ENCODE assay signal across 11 cellular contexts in genomic region chr5:134092875-134093274, GRCh38. TPM values are rescaled to one million over a fixed set of nuclear protein-coding genes. Genes with fewer than 3 reads are reported as not detected.
DNase-seq lines count a peak whose midpoint lies in the region; ATAC-seq and TF ChIP-seq lines count a peak whose summit lies in the region.
"Had no signal": no experiment of that assay in that cellular context is flagged by ENCODE, and none has a peak within 500 bp of the region (broad histone marks: within the 10 kb centered on the region; RNA-seq: fewer than 3 reads in every experiment).

No MANE protein-coding gene starts in this region.

- H3K4me1 Mint-ChIP-seq in MCF 10A (ENCODE audit: insufficient read depth, unreplicated experiment) (peaks cover 15% of the 10 kb centered on the region), type B pancreatic cell (ENCODE audit: unreplicated experiment) (peaks cover 32% of the 10 kb centered on the region)

- BruUV-seq in MCF 10A (replicated peaks; lab: Mats Ljungman, UMichigan): no TSS peak

- no peak for TF ChIP-seq POLR2A in breast epithelium (IDR thresholded peaks at IDR 0.05)
- TF ChIP-seq POLR2A in Peyer's patch (IDR thresholded peaks at IDR 0.05): no peak

- no peaks in the 10 kb centered on the region for H3K36me3 ChIP-seq in breast epithelium
- H3K36me3 ChIP-seq in Peyer's patch: no peaks in the 10 kb centered on the region
- no peaks in the 10 kb centered on the region for H3K36me3 ChIP-seq in BE2C

- H3K9me3 ChIP-seq in breast epithelium: no peaks in the 10 kb centered on the region
- H3K9me3 ChIP-seq in Peyer's patch: no peaks in the 10 kb centered on the region
- H3K9me3 ChIP-seq in BE2C: no peaks in the 10 kb centered on the region

- CTCF ChIA-PET in MCF 10A (lab: Yijun Ruan, JAX): interaction anchor here (0.6 to 2.9 kb wide), 8 partner anchors 9 to 331 kb away, joined by 3 to 20 read pairs (median 4); no protein-coding TSS in a partner anchor

- H3K9me3 Mint-ChIP-seq in MCF 10A (ENCODE audit: unreplicated experiment) (no peaks in the 10 kb centered on the region), type B pancreatic cell (no peaks in the 10 kb centered on the region)
- H3K9me3 Mint-ChIP-seq: T-helper 1 cell treated with Interleukin-12 subunit alpha and Interleukin-12 subunit beta and Interleukin-4 antibody, amounts not matched to agents 30 μg/mL and 1 μg/mL, for 36 hours had no signal

- H3K27ac ChIP-seq in breast epithelium (no peak overlapping the region), Peyer's patch (peak overlapping the region in 3 of 4 donors; percentile 45 to 79 (median 76))

- DNase-seq in MCF 10A (ENCODE audit: unreplicated experiment) (peak; percentile 93), breast epithelium (ENCODE audit: low spot score in 2 of 2) (no peak), Peyer's patch (peak in 2 of 3 donors; percentile 73 to 81), type B pancreatic cell (ENCODE audit: extremely low spot score, unreplicated experiment) (no peak), kidney glomerular epithelial cell (lab: John Stamatoyannopoulos, UW) (no peak), BE2C (no peak), GM10266 (ENCODE audit: extremely low spot score) (no peak)
- DNase-seq: mesenchymal stem cell, NCI-H510A had no signal

- H3K36me3 Mint-ChIP-seq in MCF 10A (ENCODE audit: insufficient read depth, unreplicated experiment) (no peaks in the 10 kb centered on the region), type B pancreatic cell (no peaks in the 10 kb centered on the region)

- intact Hi-C loops in MCF 10A (cut with micrococcal nuclease): loop anchor here (5.0 kb wide), 1 partner anchor 36 kb away; no protein-coding TSS in a partner anchor
- intact Hi-C loops in breast epithelium (cut with DNase I; ENCODE audit: low total_unique reads): no loop called here

- no peak overlapping the region for H3K27ac Mint-ChIP-seq in MCF 10A (ENCODE audit: low read depth, unreplicated experiment)
- H3K27ac Mint-ChIP-seq in type B pancreatic cell: no peak overlapping the region
- H3K27ac Mint-ChIP-seq: T-helper 1 cell treated with Interleukin-12 subunit alpha and Interleukin-12 subunit beta and Interleukin-4 antibody, amounts not matched to agents 30 μg/mL and 1 μg/mL, for 36 hours had no signal

- no peaks in the 10 kb centered on the region for H3K4me1 ChIP-seq in breast epithelium
- peaks cover 0 to 51% (median 13%) of the 10 kb centered on the region in 4 donors for H3K4me1 ChIP-seq in Peyer's patch
- peaks cover 17% of the 10 kb centered on the region; the same call in 1 of the 2 replicates for H3K4me1 ChIP-seq in BE2C

- ATAC-seq in esophagus mucosa: peak; percentile 83

- POLR2A ChIA-PET in MCF 10A (lab: Yijun Ruan, JAX): interaction anchor here (0.6 to 1.1 kb wide), 6 partner anchors 12 to 53 kb away, joined by 3 to 6 read pairs (median 4); no protein-coding TSS in a partner anchor

- H3K4me3 ChIP-seq in breast epithelium (no peak overlapping the region), Peyer's patch (no peak overlapping the region), BE2C (ENCODE audit: low read depth, low read length) (no peak overlapping the region)

- H3K4me3 Mint-ChIP-seq in MCF 10A (ENCODE audit: unreplicated experiment) (no peak overlapping the region), type B pancreatic cell (no peak overlapping the region)
- H3K4me3 Mint-ChIP-seq: T-helper 1 cell treated with Interleukin-12 subunit alpha and Interleukin-12 subunit beta and Interleukin-4 antibody, amounts not matched to agents 30 μg/mL and 1 μg/mL, for 36 hours had no signal

- TF ChIP-seq CTCF in MCF 10A (IDR thresholded peaks at IDR 0.05; ENCODE audit: unreplicated experiment) (no peak), breast epithelium (IDR thresholded peaks at IDR 0.05) (no peak), Peyer's patch (IDR thresholded peaks at IDR 0.05) (no peak), type B pancreatic cell (conservative IDR thresholded peaks at IDR 0.05) (no peak), BE2C (IDR thresholded peaks at IDR 0.05; ENCODE audit: low read depth, low read length) (no peak), GM10266 (IDR thresholded peaks at IDR 0.05; ENCODE audit: control insufficient read depth, insufficient read depth, low read depth, missing control alignments) (no peak)

- H3K27me3 Mint-ChIP-seq in MCF 10A (ENCODE audit: insufficient read depth, unreplicated experiment): no peaks in the 10 kb centered on the region
- H3K27me3 Mint-ChIP-seq in type B pancreatic cell: peaks cover 3% of the 10 kb centered on the region

- no peaks in the 10 kb centered on the region for H3K27me3 ChIP-seq in breast epithelium
- H3K27me3 ChIP-seq in Peyer's patch: no peaks in the 10 kb centered on the region
- no peaks in the 10 kb centered on the region for H3K27me3 ChIP-seq in BE2C

RNA-seq across cellular contexts. Expression of gene TCF7, which starts 21.6 kb away (rescaled TPM):
- 0.29 and 0.42 TPM in 2 replicates for total RNA-seq in MCF 10A (2022)
- total RNA-seq in breast epithelium: 1 to 10 TPM; 2.1 to 8.0 (median 6.6) TPM
- total RNA-seq in Peyer's patch: 10 to 100 TPM; 11.8 to 32.2 (median 22.0) TPM
- total RNA-seq in esophagus mucosa: 4.6 TPM
- total RNA-seq in type B pancreatic cell (ENCODE audit: low replicate concordance): 6.2 and 11.7 TPM in 2 replicates
- 3.1 TPM for polyA plus RNA-seq in BE2C (2012; ENCODE audit: insufficient read depth, insufficient read length, low read depth)

Comparison
In these comparisons a context has a peak if more than half of its experiments do, and no peak if none do; other contexts are left out.
1. DNase-seq: peak in MCF 10A (single experiment) and Peyer's patch (2 of 3); none in breast epithelium (0 of 2), type B pancreatic cell (single experiment), kidney glomerular epithelial cell (single experiment), BE2C (single experiment) and GM10266 (single experiment).
2. H3K27ac ChIP-seq: peak in Peyer's patch (3 of 4); none in breast epithelium (0 of 2).